Comparison of ENCODE assay signal across 9 cellular contexts in genomic region chr12:2198088-2198501, GRCh38.
DNase-seq lines count a peak whose midpoint lies in the region; ATAC-seq lines count a peak whose summit lies in the region.
"Had no signal": no experiment of that assay in that cellular context is flagged by ENCODE, and none has a peak within 500 bp of the region (broad histone marks: within the 10 kb centered on the region; RNA-seq: fewer than 3 reads in every experiment).

No MANE protein-coding gene starts in this region.

- peak overlapping the region; percentile 28 for H3K27ac ChIP-seq in iPS-20b (ENCODE audit: low read length)

- peak in 2 of 3 experiments; percentile 24 to 54 for DNase-seq in NCI-H1417 (lab: John Stamatoyannopoulos, UW)
- no peak for DNase-seq in NCI-H1417 treated with DMSO at 0.1 percent for 48 hours (lab: John Stamatoyannopoulos, UW)
- peak; percentile 70 for DNase-seq in cerebellar cortex (ENCODE audit: low spot score)
- no peak for DNase-seq in activated CD8-positive, alpha-beta memory T cell treated with anti-CD3 and anti-CD28 coated beads, Interleukin-2, amount 50 U/mL, for 48 hours
- DNase-seq: midbrain had no signal

- no peaks in the 10 kb centered on the region for H3K9me3 Mint-ChIP-seq in activated T-helper 17 cell treated with anti-CD3 and anti-CD28 coated beads, Interleukin-2, amount 50 U/mL, for 72 hours
- H3K9me3 Mint-ChIP-seq in stimulated activated memory B cell treated with anti-CD40 and anti-IgM and Interleukin-4, amounts not matched to agents 10 μg/mL and 1 μg/mL and 100 μg/mL, for 72 hours, result no peaks in the 10 kb centered on the region

- H3K27ac Mint-ChIP-seq in activated T-helper 17 cell treated with anti-CD3 and anti-CD28 coated beads, Interleukin-2, amount 50 U/mL, for 72 hours, result no peak overlapping the region
- H3K27ac Mint-ChIP-seq in stimulated activated memory B cell treated with anti-CD40 and anti-IgM and Interleukin-4, amounts not matched to agents 10 μg/mL and 1 μg/mL and 100 μg/mL, for 72 hours, result no peak overlapping the region

- H3K4me1 Mint-ChIP-seq in activated T-helper 17 cell treated with anti-CD3 and anti-CD28 coated beads, Interleukin-2, amount 50 U/mL, for 72 hours, result no peaks in the 10 kb centered on the region
- no peaks in the 10 kb centered on the region for H3K4me1 Mint-ChIP-seq in stimulated activated memory B cell treated with anti-CD40 and anti-IgM and Interleukin-4, amounts not matched to agents 10 μg/mL and 1 μg/mL and 100 μg/mL, for 72 hours

- no peak overlapping the region for H3K4me3 Mint-ChIP-seq in activated T-helper 17 cell treated with anti-CD3 and anti-CD28 coated beads, Interleukin-2, amount 50 U/mL, for 72 hours
- H3K4me3 Mint-ChIP-seq in stimulated activated memory B cell treated with anti-CD40 and anti-IgM and Interleukin-4, amounts not matched to agents 10 μg/mL and 1 μg/mL and 100 μg/mL, for 72 hours, result no peak overlapping the region

- H3K27me3 Mint-ChIP-seq in activated T-helper 17 cell treated with anti-CD3 and anti-CD28 coated beads, Interleukin-2, amount 50 U/mL, for 72 hours, result peaks cover 23% of the 10 kb centered on the region
- H3K27me3 Mint-ChIP-seq in stimulated activated memory B cell treated with anti-CD40 and anti-IgM and Interleukin-4, amounts not matched to agents 10 μg/mL and 1 μg/mL and 100 μg/mL, for 72 hours, result peaks cover 6% of the 10 kb centered on the region

- peak overlapping the region; percentile 54; the same call in 1 of the 2 replicates for H3K9ac ChIP-seq in iPS-20b (ENCODE audit: low read depth, low read length)

- H3K4me1 ChIP-seq in iPS-20b (ENCODE audit: insufficient read depth, low read length), result peaks cover 21% of the 10 kb centered on the region

- H3K4me3 ChIP-seq in iPS-20b (ENCODE audit: low read length), result peak overlapping the region; percentile 49; the same call in 1 of the 2 replicates

- no peaks in the 10 kb centered on the region for H3K9me3 ChIP-seq in iPS-20b (ENCODE audit: insufficient read depth, low read depth, low read length)

- ATAC-seq in activated T-helper 17 cell treated with anti-CD3 and anti-CD28 coated beads, Interleukin-2, amount 50 U/mL, for 72 hours (replicated peaks), result no peak
- no peak for ATAC-seq in stimulated activated memory B cell treated with anti-CD40 and anti-IgM and Interleukin-4, amounts not matched to agents 10 μg/mL and 1 μg/mL and 100 μg/mL, for 72 hours
- no peak for ATAC-seq in HG02678 (IDR thresholded peaks at IDR 0.05; ENCODE audit: unreplicated experiment)

- H3K36me3 ChIP-seq in iPS-20b (ENCODE audit: insufficient read depth, low read depth, low read length), result no peaks in the 10 kb centered on the region

- no peaks in the 10 kb centered on the region for H3K27me3 ChIP-seq in iPS-20b (ENCODE audit: insufficient read depth, low read length)

- H3K36me3 Mint-ChIP-seq in activated T-helper 17 cell treated with anti-CD3 and anti-CD28 coated beads, Interleukin-2, amount 50 U/mL, for 72 hours (ENCODE audit: low read depth), result no peaks in the 10 kb centered on the region
- no peaks in the 10 kb centered on the region for H3K36me3 Mint-ChIP-seq in stimulated activated memory B cell treated with anti-CD40 and anti-IgM and Interleukin-4, amounts not matched to agents 10 μg/mL and 1 μg/mL and 100 μg/mL, for 72 hours

Comparison
In these comparisons a context has a peak if more than half of its experiments do, and no peak if none do; other contexts are left out.
1. DNase-seq: peak in NCI-H1417 (2 of 3) and cerebellar cortex (single experiment); none in NCI-H1417 treated with DMSO at 0.1 percent for 48 hours (single experiment) and activated CD8-positive, alpha-beta memory T cell treated with anti-CD3 and anti-CD28 coated beads, Interleukin-2, amount 50 U/mL, for 48 hours (single experiment).